ENCODE assay signal across 12 cellular contexts in genomic region chr3:194801378-194802124, GRCh38.
"Had no signal": no experiment of that assay in that cellular context is flagged by ENCODE, and none has a peak within 500 bp of the region (broad histone marks: within the 10 kb centered on the region; RNA-seq: fewer than 3 reads in every experiment).

No MANE protein-coding gene starts in this region.

- H3K9me3 Mint-ChIP-seq: neural crest cell had no signal

- DNase-seq: activated CD4-positive, alpha-beta memory T cell treated with anti-CD3 and anti-CD28 coated beads, Interleukin-2, amount 10 ng/mL, durations not matched to agents 7 days and 5 days; activated CD4-positive, alpha-beta T cell treated with anti-CD3 and anti-CD28 coated beads for 36 hours; activated CD8-positive, alpha-beta memory T cell treated with anti-CD3 and anti-CD28 coated beads, Interleukin-2, amount 50 U/mL, for 4 hours; aorta; effector memory CD8-positive, alpha-beta T cell; erythroblast; hippocampal formation; pancreas; stimulated activated CD4-positive, alpha-beta T cell treated with anti-CD3 and anti-CD28 coated beads, Interleukin-4, amount 100 ng/mL, for 4 hours had no signal

- H3K4me3 ChIP-seq: lung, pancreas had no signal

- H3K4me1 Mint-ChIP-seq: activated CD4-positive, alpha-beta T cell treated with anti-CD3 and anti-CD28 coated beads for 36 hours had no signal

- H3K9me3 ChIP-seq: pancreas had no signal

- H3K4me3 Mint-ChIP-seq: activated CD4-positive, alpha-beta memory T cell treated with anti-CD3 and anti-CD28 coated beads, Interleukin-2, amount 10 ng/mL, durations not matched to agents 7 days and 5 days; activated CD4-positive, alpha-beta T cell treated with anti-CD3 and anti-CD28 coated beads for 36 hours; effector memory CD8-positive, alpha-beta T cell; neural crest cell had no signal

- H3K27ac ChIP-seq: pancreas had no signal

- H3K27ac Mint-ChIP-seq: activated CD4-positive, alpha-beta memory T cell treated with anti-CD3 and anti-CD28 coated beads, Interleukin-2, amount 10 ng/mL, durations not matched to agents 7 days and 5 days; activated CD4-positive, alpha-beta T cell treated with anti-CD3 and anti-CD28 coated beads for 36 hours; effector memory CD8-positive, alpha-beta T cell had no signal

- H3K27me3 ChIP-seq: pancreas had no signal

- H3K36me3 ChIP-seq: pancreas had no signal

- FAIRE-seq: bronchial epithelial cell, pancreas had no signal

- ATAC-seq: activated CD4-positive, alpha-beta T cell treated with anti-CD3 and anti-CD28 coated beads for 36 hours; effector memory CD8-positive, alpha-beta T cell; pancreas had no signal

- H3K4me1 ChIP-seq: pancreas had no signal
